Comparison of ENCODE assay signal across 8 cellular contexts in the genomic region with DNA sequence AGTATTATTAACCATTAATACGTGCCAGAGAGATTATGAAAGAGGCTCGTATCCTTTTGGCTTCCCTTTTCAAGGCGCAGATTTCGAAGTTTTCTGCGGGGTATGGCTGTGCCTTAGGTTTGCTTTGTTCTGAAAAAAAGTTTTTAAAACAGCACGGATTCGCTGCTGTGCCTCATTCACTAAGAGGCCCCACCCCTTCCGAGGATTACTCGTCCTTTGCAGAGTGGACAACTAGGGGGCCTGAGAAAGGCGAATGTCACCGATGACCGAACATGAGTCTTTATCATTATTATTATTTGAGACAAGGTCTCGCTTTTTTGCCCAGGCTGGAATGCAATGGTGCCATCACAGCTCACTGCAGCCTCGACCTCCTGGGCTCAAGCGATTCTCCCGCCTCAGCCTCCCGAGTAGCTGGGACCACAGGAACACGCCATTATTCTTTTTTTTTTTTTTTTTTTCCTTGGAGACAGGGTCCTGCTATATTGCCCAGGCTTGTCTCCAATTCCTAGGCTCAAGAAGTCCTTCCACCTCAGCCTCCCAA. TPM values are rescaled to one million over a fixed set of nuclear protein-coding genes. Genes with fewer than 3 reads are reported as not detected.
DNase-seq lines count a peak whose midpoint lies in the region; ATAC-seq and TF ChIP-seq lines count a peak whose summit lies in the region.

No MANE protein-coding gene starts in this region.

- H3K4me1 ChIP-seq in SJCRH30 (no peaks in the 10 kb centered on the region), spleen (peaks cover 14 to 51% (median 28%) of the 10 kb centered on the region in 6 donors)

- intact Hi-C loops in spleen (cut with DNase I; ENCODE audit: low total_unique reads), result no loop called here

- DNase-seq in AG08395 (ENCODE audit: low spot score) (peak; percentile 83), GM12865 (ENCODE audit: low read depth) (peak; percentile 69), SJCRH30 (peak; percentile 82 to 84), cerebellum (ENCODE audit: low spot score) (peak; percentile 54), kidney epithelial cell (ENCODE audit: low read depth) (peak; percentile 43), spleen (no peak)

- 7 to 11% (median 9%) methylated on average over 18 of the region's 18 CpGs for WGBS in spleen, 5 donors

- no peak for TF ChIP-seq POLR2A in spleen (IDR thresholded peaks at IDR 0.05)

- H3K27ac ChIP-seq in SJCRH30 (peak overlapping the region; percentile 89), spleen (peak overlapping the region; percentile 95 to 99 (median 98))

- H3K27me3 ChIP-seq in SJCRH30 (no peaks in the 10 kb centered on the region), kidney epithelial cell (ENCODE audit: control insufficient read depth, insufficient read depth, low read length) (no peaks in the 10 kb centered on the region), spleen (replicated peaks in 1 of 7) (no peaks in the 10 kb centered on the region)

- peak overlapping the region; percentile 86 for H3K4me3 ChIP-seq in GM12865 (ENCODE audit: low read depth, low read length)
- peak overlapping the region; percentile 68 for H3K4me3 ChIP-seq in SJCRH30
- H3K4me3 ChIP-seq in kidney epithelial cell (ENCODE audit: low read depth, low read length), result peak overlapping the region; percentile 78
- H3K4me3 ChIP-seq in spleen, result peak overlapping the region; percentile 75 to 96 (median 83)

- H3K36me3 ChIP-seq in SJCRH30 (peaks cover 9% of the 10 kb centered on the region), kidney epithelial cell (ENCODE audit: control insufficient read depth, insufficient read depth, low read length) (no peaks in the 10 kb centered on the region), spleen (peaks cover 0 to 26% (median 15%) of the 10 kb centered on the region in 6 donors)

- no peak for TF ChIP-seq CTCF in GM12865 (IDR thresholded peaks at IDR 0.05; ENCODE audit: insufficient read depth, low read depth, low read length, missing control alignments)
- TF ChIP-seq CTCF in kidney epithelial cell (IDR thresholded peaks at IDR 0.05; ENCODE audit: insufficient read depth, low read length, poor library complexity, severe bottlenecking), result peak; percentile 21
- peak in 2 of 11 experiments; percentile 5 to 8 for TF ChIP-seq CTCF in spleen (IDR thresholded peaks at IDR 0.05 in 8 of 11, conservative IDR thresholded peaks at IDR 0.05 in 3 of 11)

- ATAC-seq in HG03066 (IDR thresholded peaks at IDR 0.05; ENCODE audit: low read depth, unreplicated experiment) (peak; percentile 16), GM21360 (IDR thresholded peaks at IDR 0.05; ENCODE audit: unreplicated experiment) (no peak)

- no peaks in the 10 kb centered on the region for H3K9me3 ChIP-seq in SJCRH30 (replicated peaks)
- no peaks in the 10 kb centered on the region for H3K9me3 ChIP-seq in spleen

RNA-seq across cellular contexts. Expression of gene RPS27L, which starts 0.7 kb away (rescaled TPM):
- total RNA-seq in SJCRH30 (2014; rRNA removed; shearing (Covaris generic)), result 178 and 185 TPM in 2 replicates
- total RNA-seq in cerebellum (15.7 TPM), kidney epithelial cell (150 and 186 TPM in 2 replicates), spleen (10 to 100 TPM; 42.1 to 98.3 (median 64.2) TPM)
- polyA plus RNA-seq in spleen, result 100 to 1,000 TPM; 117 to 139 (median 125) TPM

RNA-seq across cellular contexts. Expression of gene RAB8B, which starts 31.4 kb away (rescaled TPM):
- 47.2 and 50.4 TPM in 2 replicates for total RNA-seq in SJCRH30 (2014; rRNA removed; shearing (Covaris generic))
- total RNA-seq in cerebellum, result 61.5 TPM
- total RNA-seq in kidney epithelial cell, result 21.5 and 28.9 TPM in 2 replicates
- 10 to 100 TPM; 63.4 to 96.4 (median 67.7) TPM for total RNA-seq in spleen
- polyA plus RNA-seq in spleen, result 10 to 100 TPM; 18.9 to 24.1 (median 22.8) TPM

RNA-seq across cellular contexts. Expression of gene LACTB, which starts 36.3 kb away (rescaled TPM):
- 12.9 and 13.2 TPM in 2 replicates for total RNA-seq in SJCRH30 (2014; rRNA removed; shearing (Covaris generic))
- total RNA-seq in cerebellum, result 14.9 TPM
- 10.7 and 11.6 TPM in 2 replicates for total RNA-seq in kidney epithelial cell
- 10 to 100 TPM; 23.3 to 39.6 (median 28.5) TPM for total RNA-seq in spleen
- 10 to 100 TPM; 11.7 to 20.3 (median 14.0) TPM for polyA plus RNA-seq in spleen
